29 cellular contexts compared by ENCODE assay signal in the genomic region with DNA sequence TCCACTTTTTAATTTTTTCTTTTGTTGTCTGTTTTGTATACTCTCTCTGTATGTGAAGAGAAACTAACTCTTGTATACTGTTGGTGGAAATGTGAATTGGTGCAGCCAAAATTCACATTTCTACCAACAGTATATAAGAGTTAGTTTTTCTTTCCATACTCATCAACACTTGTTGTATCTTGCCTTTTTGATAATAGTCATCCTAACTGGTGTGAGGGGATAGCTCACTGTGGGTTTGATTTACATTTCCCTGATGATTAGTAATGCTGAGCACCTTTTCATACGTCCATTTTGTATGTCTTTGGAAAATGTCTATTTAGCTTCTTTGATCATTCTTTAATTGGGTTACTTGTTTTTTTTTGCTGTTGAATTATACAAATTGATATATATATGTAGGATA.
"Had no signal": no experiment of that assay in that cellular context is flagged by ENCODE, and none has a peak within 500 bp of the region (broad histone marks: within the 10 kb centered on the region; RNA-seq: fewer than 3 reads in every experiment).

No MANE protein-coding gene starts in this region.

- H3K36me3 Mint-ChIP-seq: activated naive CD4-positive, alpha-beta T cell treated with anti-CD3 and anti-CD28 coated beads, Interleukin-2, amount 10 ng/mL, durations not matched to agents 7 days and 5 days; activated naive CD8-positive, alpha-beta T cell treated with anti-CD3 and anti-CD28 coated beads, Interleukin-2, amount 10 ng/mL, durations not matched to agents 7 days and 5 days; brain had no signal

- H3K4me1 ChIP-seq: breast epithelium, gastrocnemius medialis had no signal

- H3K4me1 Mint-ChIP-seq: activated CD4-positive, alpha-beta memory T cell treated with anti-CD3 and anti-CD28 coated beads, Interleukin-2, amount 10 ng/mL, durations not matched to agents 7 days and 5 days; activated CD4-positive, alpha-beta T cell treated with anti-CD3 and anti-CD28 coated beads, Interleukin-2, amount 10 ng/mL, durations not matched to agents 7 days and 5 days; activated naive CD4-positive, alpha-beta T cell treated with anti-CD3 and anti-CD28 coated beads, Interleukin-2, amount 10 ng/mL, durations not matched to agents 7 days and 5 days; activated naive CD8-positive, alpha-beta T cell treated with anti-CD3 and anti-CD28 coated beads, Interleukin-2, amount 10 ng/mL, durations not matched to agents 7 days and 5 days; central memory CD8-positive, alpha-beta T cell; endodermal cell; T-helper 17 cell had no signal

- ATAC-seq: activated naive CD4-positive, alpha-beta T cell treated with anti-CD3 and anti-CD28 coated beads, Interleukin-2, amount 50 U/mL, for 72 hours; activated T-cell treated with anti-CD3 and anti-CD28 coated beads, Interleukin-2, amount 50 U/mL, for 72 hours; gastrocnemius medialis; heart right ventricle; T-helper 17 cell had no signal

- H3K27me3 Mint-ChIP-seq: activated CD4-positive, alpha-beta memory T cell treated with anti-CD3 and anti-CD28 coated beads, Interleukin-2, amount 10 ng/mL, durations not matched to agents 7 days and 5 days; activated CD4-positive, alpha-beta T cell treated with anti-CD3 and anti-CD28 coated beads, Interleukin-2, amount 10 ng/mL, durations not matched to agents 7 days and 5 days; activated naive CD4-positive, alpha-beta T cell treated with anti-CD3 and anti-CD28 coated beads, Interleukin-2, amount 10 ng/mL, durations not matched to agents 7 days and 5 days; activated naive CD8-positive, alpha-beta T cell treated with anti-CD3 and anti-CD28 coated beads, Interleukin-2, amount 10 ng/mL, durations not matched to agents 7 days and 5 days; activated T-cell treated with anti-CD3 and anti-CD28 coated beads, Interleukin-2, amount 50 U/mL, for 24 hours; brain; central memory CD8-positive, alpha-beta T cell; dendritic cell treated with granulocyte-macrophage colony-stimulating factor and Interleukin-4, amounts not matched to agents 40 ng/mL and 50 ng/mL, for 4 days; T-helper 17 cell had no signal

- H3K4me3 ChIP-seq: ascending aorta, breast epithelium, coronary artery, dorsolateral prefrontal cortex, gastrocnemius medialis, heart right ventricle had no signal

- H3K36me3 ChIP-seq: ascending aorta, breast epithelium, gastrocnemius medialis, heart right ventricle had no signal

- H3K9me3 ChIP-seq: gastrocnemius medialis had no signal

- H3K27me3 ChIP-seq: ascending aorta, breast epithelium, gastrocnemius medialis, heart right ventricle had no signal

- H3K27ac ChIP-seq: ascending aorta, breast epithelium, coronary artery, dorsolateral prefrontal cortex, gastrocnemius medialis, heart right ventricle had no signal

- H3K4me3 Mint-ChIP-seq: activated CD4-positive, alpha-beta memory T cell treated with anti-CD3 and anti-CD28 coated beads, Interleukin-2, amount 10 ng/mL, durations not matched to agents 7 days and 5 days; activated CD4-positive, alpha-beta T cell treated with anti-CD3 and anti-CD28 coated beads, Interleukin-2, amount 10 ng/mL, durations not matched to agents 7 days and 5 days; activated naive CD4-positive, alpha-beta T cell treated with anti-CD3 and anti-CD28 coated beads, Interleukin-2, amount 10 ng/mL, durations not matched to agents 7 days and 5 days; activated naive CD8-positive, alpha-beta T cell treated with anti-CD3 and anti-CD28 coated beads, Interleukin-2, amount 10 ng/mL, durations not matched to agents 7 days and 5 days; activated T-cell treated with anti-CD3 and anti-CD28 coated beads, Interleukin-2, amount 50 U/mL, for 24 hours; activated T-cell treated with anti-CD3 and anti-CD28 coated beads, Interleukin-2, amount 50 U/mL, for 72 hours; brain; central memory CD8-positive, alpha-beta T cell; dendritic cell treated with granulocyte-macrophage colony-stimulating factor and Interleukin-4, amounts not matched to agents 40 ng/mL and 50 ng/mL, for 4 days; endodermal cell; T-helper 17 cell; T-helper 2 cell treated with Interferon-gamma antibody and Interleukin-4, amounts not matched to agents 5 μg/mL and 100 μg/mL, for 36 hours had no signal

- DNase-seq: activated CD4-positive, alpha-beta memory T cell treated with anti-CD3 and anti-CD28 coated beads, Interleukin-2, amount 10 ng/mL, durations not matched to agents 7 days and 5 days; activated CD4-positive, alpha-beta T cell treated with anti-CD3 and anti-CD28 coated beads for 1 hour; activated CD4-positive, alpha-beta T cell treated with anti-CD3 and anti-CD28 coated beads for 4 hours; activated CD4-positive, alpha-beta T cell treated with anti-CD3 and anti-CD28 coated beads, Interleukin-2, amount 10 ng/mL, durations not matched to agents 7 days and 5 days; activated CD4-positive, alpha-beta T cell treated with anti-CD3 and anti-CD28 coated beads, Interleukin-2, amount 50 U/mL, for 4 hours; activated CD8-positive, alpha-beta memory T cell treated with anti-CD3 and anti-CD28 coated beads, Interleukin-2, amount 50 U/mL, for 48 hours; activated gamma-delta T cell; activated naive CD4-positive, alpha-beta T cell; activated naive CD4-positive, alpha-beta T cell treated with anti-CD3 and anti-CD28 coated beads, Interleukin-2, amount 10 ng/mL, durations not matched to agents 7 days and 5 days; activated naive CD8-positive, alpha-beta T cell treated with anti-CD3 and anti-CD28 coated beads, Interleukin-2, amount 10 ng/mL, durations not matched to agents 7 days and 5 days; activated T-cell treated with anti-CD3 and anti-CD28 coated beads for 4 hours; activated T-cell treated with anti-CD3 and anti-CD28 coated beads, Interleukin-2, amount 50 U/mL, for 24 hours; activated T-cell treated with anti-CD3 and anti-CD28 coated beads, Interleukin-2, amount 50 U/mL, for 72 hours; dorsolateral prefrontal cortex; effector memory CD4-positive, alpha-beta T cell; endodermal cell; foreskin fibroblast; gastrocnemius medialis; heart right ventricle; T-helper 1 cell; T-helper 17 cell had no signal

- H3K27ac Mint-ChIP-seq: activated CD4-positive, alpha-beta memory T cell treated with anti-CD3 and anti-CD28 coated beads, Interleukin-2, amount 10 ng/mL, durations not matched to agents 7 days and 5 days; activated CD4-positive, alpha-beta T cell treated with anti-CD3 and anti-CD28 coated beads, Interleukin-2, amount 10 ng/mL, durations not matched to agents 7 days and 5 days; activated naive CD4-positive, alpha-beta T cell treated with anti-CD3 and anti-CD28 coated beads, Interleukin-2, amount 10 ng/mL, durations not matched to agents 7 days and 5 days; activated naive CD4-positive, alpha-beta T cell treated with anti-CD3 and anti-CD28 coated beads, Interleukin-2, amount 50 U/mL, for 72 hours; activated naive CD8-positive, alpha-beta T cell treated with anti-CD3 and anti-CD28 coated beads, Interleukin-2, amount 10 ng/mL, durations not matched to agents 7 days and 5 days; activated T-cell treated with anti-CD3 and anti-CD28 coated beads, Interleukin-2, amount 50 U/mL, for 24 hours; activated T-cell treated with anti-CD3 and anti-CD28 coated beads, Interleukin-2, amount 50 U/mL, for 72 hours; brain; dendritic cell treated with granulocyte-macrophage colony-stimulating factor and Interleukin-4, amounts not matched to agents 40 ng/mL and 50 ng/mL, for 4 days; endodermal cell; T-helper 17 cell; T-helper 2 cell treated with Interferon-gamma antibody and Interleukin-4, amounts not matched to agents 5 μg/mL and 100 μg/mL, for 36 hours had no signal

- H3K9me3 Mint-ChIP-seq: activated CD4-positive, alpha-beta memory T cell treated with anti-CD3 and anti-CD28 coated beads, Interleukin-2, amount 10 ng/mL, durations not matched to agents 7 days and 5 days; activated naive CD4-positive, alpha-beta T cell treated with anti-CD3 and anti-CD28 coated beads, Interleukin-2, amount 10 ng/mL, durations not matched to agents 7 days and 5 days; activated naive CD8-positive, alpha-beta T cell treated with anti-CD3 and anti-CD28 coated beads, Interleukin-2, amount 10 ng/mL, durations not matched to agents 7 days and 5 days; central memory CD8-positive, alpha-beta T cell had no signal
